Comparison of ENCODE assay signal across 19 cellular contexts in the genomic region with DNA sequence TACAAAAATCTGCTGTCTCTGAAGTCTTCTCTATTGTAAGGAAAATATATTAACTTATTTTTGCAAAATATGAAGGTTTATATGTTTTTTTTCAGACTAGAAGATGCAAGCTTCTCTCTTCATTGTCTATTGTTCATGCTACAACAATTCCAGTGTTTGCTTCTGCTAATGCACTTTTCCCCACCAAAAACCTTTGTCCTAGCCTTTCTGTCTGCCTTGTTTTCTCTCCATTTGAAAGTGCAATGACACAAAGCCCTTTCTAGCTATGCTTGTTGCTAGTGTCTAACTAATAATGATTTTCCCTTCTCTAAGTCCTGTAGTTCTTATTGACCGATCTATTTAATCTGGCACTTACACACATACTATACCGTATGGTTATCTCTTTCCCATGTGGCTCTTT.
DNase-seq lines count a peak whose midpoint lies in the region; FAIRE-seq and TF ChIP-seq lines count a peak whose summit lies in the region.
"Had no signal": no experiment of that assay in that cellular context is flagged by ENCODE, and none has a peak within 500 bp of the region (broad histone marks: within the 10 kb centered on the region; RNA-seq: fewer than 3 reads in every experiment).

No MANE protein-coding gene starts in this region.

- H3K27ac ChIP-seq in neural cell (ENCODE audit: low read length) = peak overlapping the region; percentile 10
- H3K27ac ChIP-seq: BLaER1 treated with 17β-estradiol and CSF1 and Interleukin-3, amounts not matched to agents 10 nM and 100 nM; HL-60 had no signal

- FAIRE-seq in D721Med (lab: Jason Lieb, UNC) = no peak
- FAIRE-seq: G401.6, GM12891, H54 had no signal

- peaks cover 3% of the 10 kb centered on the region for H3K9me3 ChIP-seq in neural cell (ENCODE audit: low read length)

- H3K4me3 ChIP-seq in neural cell (ENCODE audit: low read length) = no peak overlapping the region
- H3K4me3 ChIP-seq: BLaER1 treated with 17β-estradiol and CSF1 and Interleukin-3, amounts not matched to agents 10 nM and 100 nM; GM23338 had no signal

- H2AFZ ChIP-seq in neural cell (ENCODE audit: low read depth, low read length) = no peak overlapping the region
- H2AFZ ChIP-seq: GM23338 had no signal

- H3K27me3 ChIP-seq in neural cell (ENCODE audit: insufficient read depth, low read depth, low read length) = no peaks in the 10 kb centered on the region
- H3K27me3 ChIP-seq: BLaER1 treated with 17β-estradiol and CSF1 and Interleukin-3, amounts not matched to agents 10 nM and 100 nM had no signal

- no peak overlapping the region for H3K4me2 ChIP-seq in neural cell (ENCODE audit: low read length)
- H3K4me2 ChIP-seq: BLaER1 treated with 17β-estradiol and CSF1 and Interleukin-3, amounts not matched to agents 10 nM and 100 nM; GM23338 had no signal

- H4K20me1 ChIP-seq in neural cell (ENCODE audit: insufficient read depth) = no peaks in the 10 kb centered on the region
- H4K20me1 ChIP-seq: BLaER1 treated with 17β-estradiol and CSF1 and Interleukin-3, amounts not matched to agents 10 nM and 100 nM had no signal

- peaks cover 14% of the 10 kb centered on the region for H3F3A ChIP-seq in neural cell (ENCODE audit: insufficient read depth, low read length, poor library complexity, severe bottlenecking)

- no peak for TF ChIP-seq EP300 in neural cell (conservative IDR thresholded peaks at IDR 0.05; ENCODE audit: poor library complexity, severe bottlenecking)

- no peak for TF ChIP-seq RAD21 in neural cell (conservative IDR thresholded peaks at IDR 0.05)

- H3K79me2 ChIP-seq in neural cell (replicated peaks; ENCODE audit: insufficient read depth, low read length) = no peaks in the 10 kb centered on the region

- no peak overlapping the region for H3K9ac ChIP-seq in neural cell (ENCODE audit: low read length)
- H3K9ac ChIP-seq: BLaER1 treated with 17β-estradiol and CSF1 and Interleukin-3, amounts not matched to agents 10 nM and 100 nM had no signal

- no peaks in the 10 kb centered on the region for H3K9me2 ChIP-seq in neural cell (ENCODE audit: insufficient read depth, low read length)

- TF ChIP-seq CTCF in neural cell (IDR thresholded peaks at IDR 0.05; ENCODE audit: poor library complexity, severe bottlenecking) (no peak), D721Med (IDR thresholded peaks at IDR 0.05; ENCODE audit: insufficient read depth, missing control alignments) (no peak)

- H3K36me3 ChIP-seq in neural cell (ENCODE audit: insufficient read depth, low read length) = no peaks in the 10 kb centered on the region
- H3K36me3 ChIP-seq: BLaER1 treated with 17β-estradiol and CSF1 and Interleukin-3, amounts not matched to agents 10 nM and 100 nM had no signal

- DNase-seq in NCI-H1930 (lab: John Stamatoyannopoulos, UW) (peak; percentile 11 to 42), globus pallidus (ENCODE audit: low spot score) (peak; percentile 59), superior temporal gyrus (ENCODE audit: extremely low spot score) (peak; percentile 35), cerebellar nuclear complex (lab: John Stamatoyannopoulos, UW) (no peak), D721Med (ENCODE audit: insufficient read length, low spot score) (no peak), NCI-H1694 treated with DMSO at 0.1 percent for 48 hours (lab: John Stamatoyannopoulos, UW) (no peak)
- DNase-seq: 8988T; CD4-positive, CD25-positive, alpha-beta regulatory T cell; CD8-positive, alpha-beta memory T cell; COR-L47; HCEC 1CT; HFFc6 had no signal

TF ChIP-seq in neural cell, 6 proteins besides CTCF, POLR2A, EP300 and RAD21:
- TF ChIP-seq, protein P1, sequence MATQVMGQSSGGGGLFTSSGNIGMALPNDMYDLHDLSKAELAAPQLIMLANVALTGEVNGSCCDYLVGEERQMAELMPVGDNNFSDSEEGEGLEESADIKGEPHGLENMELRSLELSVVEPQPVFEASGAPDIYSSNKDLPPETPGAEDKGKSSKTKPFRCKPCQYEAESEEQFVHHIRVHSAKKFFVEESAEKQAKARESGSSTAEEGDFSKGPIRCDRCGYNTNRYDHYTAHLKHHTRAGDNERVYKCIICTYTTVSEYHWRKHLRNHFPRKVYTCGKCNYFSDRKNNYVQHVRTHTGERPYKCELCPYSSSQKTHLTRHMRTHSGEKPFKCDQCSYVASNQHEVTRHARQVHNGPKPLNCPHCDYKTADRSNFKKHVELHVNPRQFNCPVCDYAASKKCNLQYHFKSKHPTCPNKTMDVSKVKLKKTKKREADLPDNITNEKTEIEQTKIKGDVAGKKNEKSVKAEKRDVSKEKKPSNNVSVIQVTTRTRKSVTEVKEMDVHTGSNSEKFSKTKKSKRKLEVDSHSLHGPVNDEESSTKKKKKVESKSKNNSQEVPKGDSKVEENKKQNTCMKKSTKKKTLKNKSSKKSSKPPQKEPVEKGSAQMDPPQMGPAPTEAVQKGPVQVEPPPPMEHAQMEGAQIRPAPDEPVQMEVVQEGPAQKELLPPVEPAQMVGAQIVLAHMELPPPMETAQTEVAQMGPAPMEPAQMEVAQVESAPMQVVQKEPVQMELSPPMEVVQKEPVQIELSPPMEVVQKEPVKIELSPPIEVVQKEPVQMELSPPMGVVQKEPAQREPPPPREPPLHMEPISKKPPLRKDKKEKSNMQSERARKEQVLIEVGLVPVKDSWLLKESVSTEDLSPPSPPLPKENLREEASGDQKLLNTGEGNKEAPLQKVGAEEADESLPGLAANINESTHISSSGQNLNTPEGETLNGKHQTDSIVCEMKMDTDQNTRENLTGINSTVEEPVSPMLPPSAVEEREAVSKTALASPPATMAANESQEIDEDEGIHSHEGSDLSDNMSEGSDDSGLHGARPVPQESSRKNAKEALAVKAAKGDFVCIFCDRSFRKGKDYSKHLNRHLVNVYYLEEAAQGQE (IDR thresholded peaks at IDR 0.05; ENCODE audit: borderline replicate concordance) = no peak
- no peak for TF ChIP-seq SMC3 (conservative IDR thresholded peaks at IDR 0.05; ENCODE audit: poor library complexity)
- no peak for TF ChIP-seq EZH2 (IDR thresholded peaks at IDR 0.05; ENCODE audit: borderline replicate concordance, insufficient read depth, low read length, poor library complexity, severe bottlenecking)
- TF ChIP-seq POLR2AphosphoS5 (IDR thresholded peaks at IDR 0.05) = no peak
- TF ChIP-seq TAF1 (IDR thresholded peaks at IDR 0.05; ENCODE audit: low read depth) = no peak
- TF ChIP-seq MXI1 (conservative IDR thresholded peaks at IDR 0.05; ENCODE audit: poor library complexity, severe bottlenecking) = no peak
TF ChIP-seq in neural cell: peak in this region for 0.

Comparison
In these comparisons a context has a peak if more than half of its experiments do, and no peak if none do; other contexts are left out.
1. DNase-seq: peak in NCI-H1930 (2 of 2), globus pallidus (single experiment) and superior temporal gyrus (single experiment); none in cerebellar nuclear complex (0 of 2), D721Med (single experiment) and NCI-H1694 treated with DMSO at 0.1 percent for 48 hours (single experiment).